ENCODE assay signal across 22 cellular contexts in genomic region chr10:126058507-126058906, GRCh38.
DNase-seq lines count a peak whose midpoint lies in the region; ATAC-seq and TF ChIP-seq lines count a peak whose summit lies in the region.
"Had no signal": no experiment of that assay in that cellular context is flagged by ENCODE, and none has a peak within 500 bp of the region (broad histone marks: within the 10 kb centered on the region; RNA-seq: fewer than 3 reads in every experiment).

No MANE protein-coding gene starts in this region.

- H3K9me3 Mint-ChIP-seq in neural crest cell: no peaks in the 10 kb centered on the region
- H3K9me3 Mint-ChIP-seq: activated naive CD8-positive, alpha-beta T cell treated with anti-CD3 and anti-CD28 coated beads for 36 hours; CD8-positive, alpha-beta T cell had no signal

- peaks cover 42% of the 10 kb centered on the region for H3K4me1 Mint-ChIP-seq in neural crest cell
- H3K4me1 Mint-ChIP-seq: activated naive CD8-positive, alpha-beta T cell treated with anti-CD3 and anti-CD28 coated beads for 36 hours had no signal

- no peak for TF ChIP-seq CTCF in neural crest cell (conservative IDR thresholded peaks at IDR 0.05)

- intact Hi-C loops in left ventricle myocardium superior (cut with micrococcal nuclease): no loop called here

- no peak for ATAC-seq in GM18520 (IDR thresholded peaks at IDR 0.05; ENCODE audit: unreplicated experiment)
- ATAC-seq in left ventricle myocardium superior: no peak
- ATAC-seq: body of pancreas; CD8-positive, alpha-beta T cell; left lobe of liver; Panc1 had no signal

- H3K36me3 Mint-ChIP-seq in neural crest cell (ENCODE audit: low read depth): peaks cover 18% of the 10 kb centered on the region
- H3K36me3 Mint-ChIP-seq: activated naive CD8-positive, alpha-beta T cell treated with anti-CD3 and anti-CD28 coated beads for 36 hours; CD8-positive, alpha-beta T cell had no signal

- peak overlapping the region; percentile 24 for H3K4me3 Mint-ChIP-seq in neural crest cell
- H3K4me3 Mint-ChIP-seq: activated naive CD8-positive, alpha-beta T cell treated with anti-CD3 and anti-CD28 coated beads for 36 hours; CD8-positive, alpha-beta T cell had no signal

- H3K27ac Mint-ChIP-seq in neural crest cell (ENCODE audit: unreplicated experiment): no peak overlapping the region
- H3K27ac Mint-ChIP-seq: activated naive CD8-positive, alpha-beta T cell treated with anti-CD3 and anti-CD28 coated beads for 36 hours; CD8-positive, alpha-beta T cell had no signal

- DNase-seq in DMS53 treated with DMSO at 0.1 percent for 48 hours (lab: John Stamatoyannopoulos, UW; ENCODE audit: unreplicated experiment): peak; percentile 8
- peak; percentile 88 for DNase-seq in NCI-H69 (lab: John Stamatoyannopoulos, UW)
- DNase-seq in ecto neural progenitor cell (ENCODE audit: low spot score): peak; percentile 46
- no peak for DNase-seq in neural crest cell (ENCODE audit: low read depth, low spot score)
- no peak for DNase-seq in left ventricle myocardium superior
- DNase-seq in NOMO-1 treated with dmso at 0.1 percent for 144 hours (lab: John Stamatoyannopoulos, UW; ENCODE audit: unreplicated experiment): no peak
- DNase-seq in activated effector memory CD4-positive, alpha-beta T cell treated with anti-CD3 and anti-CD28 coated beads, Interleukin-2, amount 50 U/mL, for 16 hours: no peak
- DNase-seq: activated CD4-positive, alpha-beta T cell treated with anti-CD3 and anti-CD28 coated beads for 1 hour; activated naive CD8-positive, alpha-beta T cell treated with anti-CD3 and anti-CD28 coated beads for 36 hours; body of pancreas; CD8-positive, alpha-beta T cell; colonic mucosa; erythroblast; GOT3; NCI-H1092; NCI-H2107; stimulated activated CD4-positive, alpha-beta T cell treated with anti-CD3 and anti-CD28 coated beads, Interleukin-2, amount 100 ng/mL, for 24 hours; stimulated activated naive CD4-positive, alpha-beta T cell treated with Interleukin-2 at 50 U/mL for 16 hours; transverse colon had no signal

- H3K27me3 Mint-ChIP-seq in neural crest cell (ENCODE audit: low read depth): no peaks in the 10 kb centered on the region
- H3K27me3 Mint-ChIP-seq: activated naive CD8-positive, alpha-beta T cell treated with anti-CD3 and anti-CD28 coated beads for 36 hours had no signal

Comparison
In these comparisons a context has a peak if more than half of its experiments do, and no peak if none do; other contexts are left out.
1. DNase-seq: peak in DMS53 treated with DMSO at 0.1 percent for 48 hours (single experiment), NCI-H69 (single experiment) and ecto neural progenitor cell (single experiment); none in neural crest cell (single experiment), left ventricle myocardium superior (single experiment), NOMO-1 treated with dmso at 0.1 percent for 144 hours (single experiment) and activated effector memory CD4-positive, alpha-beta T cell treated with anti-CD3 and anti-CD28 coated beads, Interleukin-2, amount 50 U/mL, for 16 hours (single experiment).